ENCODE assay signal across 25 cellular contexts in the genomic region with DNA sequence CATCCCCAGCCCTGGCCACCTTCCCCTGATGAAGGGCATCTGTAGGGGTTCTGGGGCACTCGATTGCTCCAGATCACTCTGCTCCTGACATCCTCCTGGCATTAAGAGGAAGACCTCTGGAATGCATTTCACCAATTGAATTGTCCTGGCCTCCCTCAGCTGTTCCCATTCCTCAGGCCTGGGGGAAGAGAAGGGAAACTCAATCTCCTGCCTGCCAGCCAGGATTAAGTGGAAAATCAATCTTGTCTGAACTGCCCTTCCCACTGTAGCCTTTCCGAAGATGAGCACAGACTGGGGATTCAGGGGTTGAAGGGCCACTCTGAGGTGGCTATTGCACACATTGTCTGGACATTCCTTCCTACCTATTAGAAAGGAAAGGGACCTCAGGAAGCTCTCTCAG.
"Had no signal": no experiment of that assay in that cellular context is flagged by ENCODE, and none has a peak within 500 bp of the region (broad histone marks: within the 10 kb centered on the region; RNA-seq: fewer than 3 reads in every experiment).

No MANE protein-coding gene starts in this region.

- H3K27ac ChIP-seq: neural progenitor cell, ovary, parathyroid adenoma, psoas muscle, right lobe of liver, sigmoid colon, skin epidermis, stomach, thoracic aorta, thyroid gland, tibial nerve, upper lobe of left lung, vagina had no signal

- DNase-seq: natural killer cell; occipital lobe; ovary; posterior cingulate gyrus; psoas muscle; right cardiac atrium; right lobe of liver; sigmoid colon; stimulated activated CD4-positive, alpha-beta T cell treated with anti-CD3 and anti-CD28 coated beads, Interleukin-15, amount 100 ng/mL, for 24 hours; stimulated activated CD4-positive, alpha-beta T cell treated with anti-CD3 and anti-CD28 coated beads, Interleukin-2, amount 100 ng/mL, for 24 hours; stimulated activated CD4-positive, alpha-beta T cell treated with anti-CD3 and anti-CD28 coated beads, Interleukin-2, amount 100 ng/mL, for 48 hours; stimulated activated CD4-positive, alpha-beta T cell treated with anti-CD3 and anti-CD28 coated beads, Interleukin-4, amount 100 ng/mL, for 24 hours; stimulated activated naive B cell treated with anti-CD40 and anti-IgM and Interleukin-4, amounts not matched to agents 10 μg/mL and 1 μg/mL and 100 μg/mL, for 72 hours; stimulated activated naive CD4-positive, alpha-beta T cell treated with Interleukin-2 at 50 U/mL for 16 hours; stomach; thyroid gland; trophoblast cell; upper lobe of left lung had no signal

- H3K27me3 ChIP-seq: neural progenitor cell, ovary, right lobe of liver, sigmoid colon, stomach, thyroid gland, tibial nerve, upper lobe of left lung, vagina had no signal

- H3K9me3 ChIP-seq: ovary, psoas muscle, right lobe of liver, sigmoid colon, thoracic aorta, thyroid gland, tibial nerve, upper lobe of left lung, vagina had no signal

- H3K4me3 ChIP-seq: neural progenitor cell, ovary, psoas muscle, right lobe of liver, sigmoid colon, skin epidermis, smooth muscle cell, stomach, thoracic aorta, thyroid gland, tibial nerve, upper lobe of left lung, vagina had no signal

- H3K36me3 ChIP-seq: neural progenitor cell, ovary, right lobe of liver, sigmoid colon, stomach, thoracic aorta, thyroid gland, tibial nerve, upper lobe of left lung, vagina had no signal
